Comparison of ENCODE assay signal across 16 cellular contexts in genomic region chr12:125114365-125115141, GRCh38.
DNase-seq lines count a peak whose midpoint lies in the region; ATAC-seq and TF ChIP-seq lines count a peak whose summit lies in the region.
"Had no signal": no experiment of that assay in that cellular context is flagged by ENCODE, and none has a peak within 500 bp of the region (broad histone marks: within the 10 kb centered on the region; RNA-seq: fewer than 3 reads in every experiment).

No MANE protein-coding gene starts in this region.

- no peak overlapping the region for H3K4me3 ChIP-seq in GM06990 (replicated peaks; ENCODE audit: low read depth, low read length)
- H3K4me3 ChIP-seq: ascending aorta, heart right ventricle, sigmoid colon had no signal

- ATAC-seq in GM18511 (IDR thresholded peaks at IDR 0.05; ENCODE audit: unreplicated experiment) (peak; percentile 72), GM21825 (IDR thresholded peaks at IDR 0.05; ENCODE audit: unreplicated experiment) (peak; percentile 68), HG03469 (IDR thresholded peaks at IDR 0.05; ENCODE audit: unreplicated experiment) (no peak), GM21526 (IDR thresholded peaks at IDR 0.05; ENCODE audit: low FRiP score, unreplicated experiment) (no peak)

- TF ChIP-seq CTCF in GM06990 (IDR thresholded peaks at IDR 0.05; ENCODE audit: insufficient read depth, low read length, poor library complexity, severe bottlenecking), result no peak

- H3K36me3 ChIP-seq in GM06990 (ENCODE audit: control insufficient read depth, insufficient read depth, low read length), result peaks cover 16% of the 10 kb centered on the region

- no peaks in the 10 kb centered on the region for H3K27me3 ChIP-seq in GM06990 (replicated peaks; ENCODE audit: control insufficient read depth, insufficient read depth, low read length)
- H3K27me3 ChIP-seq: ascending aorta, heart right ventricle, sigmoid colon had no signal

- DNase-seq in GM06990 (ENCODE audit: extremely low read depth, insufficient read length) (peak; percentile 27), NAMALWA (ENCODE audit: low spot score) (peak; percentile 25), SHP77 treated with DMSO at 0.1 percent for 48 hours (lab: John Stamatoyannopoulos, UW) (no peak), activated gamma-delta T cell treated with Interleukin-2 at 50 U/mL for 16 hours (no peak)
- DNase-seq: Caco-2; heart right ventricle; NCI-H1417; Right ventricle myocardium superior; sigmoid colon; stimulated activated naive CD4-positive, alpha-beta T cell treated with Interleukin-2 at 50 U/mL for 16 hours; T-helper 2 cell had no signal

Comparison
In these comparisons a context has a peak if more than half of its experiments do, and no peak if none do; other contexts are left out.
1. DNase-seq: peak in GM06990 (single experiment) and NAMALWA (single experiment); none in SHP77 treated with DMSO at 0.1 percent for 48 hours (single experiment) and activated gamma-delta T cell treated with Interleukin-2 at 50 U/mL for 16 hours (single experiment).
2. ATAC-seq: peak in GM18511 (single experiment) and GM21825 (single experiment); none in HG03469 (single experiment) and GM21526 (single experiment).